8 cellular contexts compared by ENCODE assay signal in genomic region chr7:103073989-103074518, GRCh38. TPM values are rescaled to one million over a fixed set of nuclear protein-coding genes. Genes with fewer than 3 reads are reported as not detected.
DNase-seq lines count a peak whose midpoint lies in the region; ATAC-seq, FAIRE-seq and TF ChIP-seq lines count a peak whose summit lies in the region.

No MANE protein-coding gene starts in this region.

- no peaks in the 10 kb centered on the region for H3K9me3 ChIP-seq in sigmoid colon

- H3K36me3 Mint-ChIP-seq in activated CD4-positive, alpha-beta T cell treated with anti-CD3 and anti-CD28 coated beads for 36 hours (ENCODE audit: low read depth): peaks cover 12% of the 10 kb centered on the region

- peaks cover 0 to 24% (median 21%) of the 10 kb centered on the region in 4 donors for H3K4me1 ChIP-seq in sigmoid colon

- no peaks in the 10 kb centered on the region for H3K27me3 Mint-ChIP-seq in activated CD4-positive, alpha-beta T cell treated with anti-CD3 and anti-CD28 coated beads for 36 hours

- H3K4me3 Mint-ChIP-seq in activated CD4-positive, alpha-beta T cell treated with anti-CD3 and anti-CD28 coated beads for 36 hours: peak overlapping the region; percentile 91

- DNase-seq in activated CD4-positive, alpha-beta T cell treated with anti-CD3 and anti-CD28 coated beads for 36 hours: no peak
- DNase-seq in activated CD4-positive, alpha-beta T cell treated with anti-CD3 and anti-CD28 coated beads, Interleukin-2, amount 50 U/mL, for 4 hours: no peak
- DNase-seq in fibroblast of the aortic adventitia (ENCODE audit: low read depth): no peak
- DNase-seq in sigmoid colon: no peak
- DNase-seq in GM19239 (ENCODE audit: insufficient read length, low spot score): no peak
- no peak for DNase-seq in HPDE6-E6E7 (ENCODE audit: extremely low spot score)

- 4 to 18% methylated on average over 6 of the region's 6 CpGs for WGBS in sigmoid colon, 2 donors

- H3K4me3 ChIP-seq in fibroblast of the aortic adventitia (ENCODE audit: low read depth, low read length) (peak overlapping the region; percentile 95), sigmoid colon (peak overlapping the region; percentile 68 to 81 (median 74))

- peak overlapping the region; percentile 91 for H3K27ac Mint-ChIP-seq in activated CD4-positive, alpha-beta T cell treated with anti-CD3 and anti-CD28 coated beads for 36 hours

- TF ChIP-seq CTCF in fibroblast of the aortic adventitia (IDR thresholded peaks at IDR 0.05; ENCODE audit: insufficient read depth, low read length) (no peak), sigmoid colon (IDR thresholded peaks at IDR 0.05) (no peak)

- H3K4me1 Mint-ChIP-seq in activated CD4-positive, alpha-beta T cell treated with anti-CD3 and anti-CD28 coated beads for 36 hours: peaks cover 26% of the 10 kb centered on the region

- POLR2A ChIA-PET in activated CD4-positive, alpha-beta T cell treated with anti-CD3 and anti-CD28 coated beads for 36 hours (lab: Charles Lee): interaction anchor here (1.4 to 2.4 kb wide), 2 partner anchors 77 to 325 kb away, joined by 6 to 10 read pairs; partner anchors contain the start of gene FAM185A

- TF ChIP-seq EP300 in sigmoid colon (IDR thresholded peaks at IDR 0.05): no peak

- TF ChIP-seq POLR2A in sigmoid colon (IDR thresholded peaks at IDR 0.05): no peak

- CTCF ChIA-PET in activated CD4-positive, alpha-beta T cell treated with anti-CD3 and anti-CD28 coated beads for 36 hours (lab: Charles Lee): interaction anchor here (0.7 to 1.9 kb wide), 5 partner anchors 8 to 325 kb away, joined by 3 to 7 read pairs (median 3); partner anchors contain the start of gene FAM185A

- no peak for FAIRE-seq in GM19239 (lab: Jason Lieb, UNC)

- no peak for ATAC-seq in activated CD4-positive, alpha-beta T cell treated with anti-CD3 and anti-CD28 coated beads for 36 hours
- ATAC-seq in SK-N-SH treated with all-trans-retinoic acid at 6 μM for 48 hours (peak; percentile 30), HG03342 (IDR thresholded peaks at IDR 0.05; ENCODE audit: unreplicated experiment) (no peak)

- peak overlapping the region; percentile 90 to 93 (median 93) for H3K27ac ChIP-seq in sigmoid colon

- no peaks in the 10 kb centered on the region for H3K36me3 ChIP-seq in sigmoid colon

- intact Hi-C loops in activated CD4-positive, alpha-beta T cell treated with anti-CD3 and anti-CD28 coated beads for 36 hours (cut with DNase I, micrococcal nuclease): loop anchor here (2.0 to 5.0 kb wide), 2 partner anchors 75 to 197 kb away; partner anchors contain the start of gene NAPEPLD (in 1 of the 2)
- intact Hi-C loops in sigmoid colon (cut with DNase I): loop anchor here (1.0 to 10.0 kb wide), 3 partner anchors 75 to 322 kb away; partner anchors contain the start of genes DNAJC2, NAPEPLD and PSMC2

- no peaks in the 10 kb centered on the region for H3K9me3 Mint-ChIP-seq in activated CD4-positive, alpha-beta T cell treated with anti-CD3 and anti-CD28 coated beads for 36 hours (ENCODE audit: low read depth)

- no peaks in the 10 kb centered on the region for H3K27me3 ChIP-seq in sigmoid colon

TF ChIP-seq in SK-N-SH treated with all-trans-retinoic acid at 6 μM for 48 hours, 23 proteins besides CTCF, POLR2A, EP300 and RAD21:
- TF ChIP-seq TSHZ2 (CRISPR knock-in tag; IDR thresholded peaks at IDR 0.05) (no peak), ESRRG (CRISPR knock-in tag; IDR thresholded peaks at IDR 0.05) (no peak), TCF4 (CRISPR knock-in tag; IDR thresholded peaks at IDR 0.05; ENCODE audit: borderline replicate concordance) (no peak), ZFP3 (CRISPR knock-in tag; IDR thresholded peaks at IDR 0.05) (no peak), CREB5 (CRISPR knock-in tag; IDR thresholded peaks at IDR 0.05; ENCODE audit: low read depth) (no peak), OSR1 (CRISPR knock-in tag; IDR thresholded peaks at IDR 0.05) (no peak)
TF ChIP-seq in SK-N-SH treated with all-trans-retinoic acid at 6 μM for 48 hours: peak in this region for 0.

RNA-seq across cellular contexts. Expression of gene FBXL13, which starts 0.5 kb away (rescaled TPM):
- under 1 TPM; 0.32 to 0.83 TPM for total RNA-seq in activated CD4-positive, alpha-beta T cell treated with anti-CD3 and anti-CD28 coated beads for 36 hours
- total RNA-seq in fibroblast of the aortic adventitia (ENCODE audit: low replicate concordance) (2.9 and 3.4 TPM in 2 replicates), sigmoid colon (1 to 10 TPM; 2.1 to 3.3 (median 2.5) TPM)
- polyA plus RNA-seq in sigmoid colon: under 1 TPM in 1 of 3 donors, not detected in 2; 0.38 TPM

RNA-seq across cellular contexts. Expression of gene ARMC10, which starts 0.9 kb away (rescaled TPM):
- 10 to 100 TPM; 42.6 to 50.1 TPM for total RNA-seq in activated CD4-positive, alpha-beta T cell treated with anti-CD3 and anti-CD28 coated beads for 36 hours
- total RNA-seq in fibroblast of the aortic adventitia (ENCODE audit: low replicate concordance) (23.4 and 41.2 TPM in 2 replicates), sigmoid colon (10 to 100 TPM; 41.5 to 49.0 (median 46.5) TPM)
- 10 to 100 TPM; 13.9 to 25.8 (median 23.8) TPM for polyA plus RNA-seq in sigmoid colon
